ENCODE assay signal across 28 cellular contexts in genomic region chr9:27005491-27005890, GRCh38. TPM values are rescaled to one million over a fixed set of nuclear protein-coding genes. Genes with fewer than 3 reads are reported as not detected.
"Had no signal": no experiment of that assay in that cellular context is flagged by ENCODE, and none has a peak within 500 bp of the region (broad histone marks: within the 10 kb centered on the region; RNA-seq: fewer than 3 reads in every experiment).

LRRC19 (minus strand) TSS chr9:27005672; CDS start chr9:26999694, 5,978 bp downstream.

- H3K4me3 ChIP-seq: esophagus squamous epithelium, gastroesophageal sphincter, ovary, psoas muscle, skin epidermis, stomach, suprapubic skin had no signal

- H3K27me3 ChIP-seq: esophagus squamous epithelium, gastroesophageal sphincter, neutrophil, ovary, right lobe of liver, stomach, suprapubic skin, tibial nerve had no signal

- DNase-seq: activated CD4-positive, alpha-beta T cell treated with anti-CD3 and anti-CD28 coated beads for 1 hour; activated gamma-delta T cell treated with Interleukin-2 at 50 U/mL for 16 hours; activated T-cell treated with anti-CD3 and anti-CD28 coated beads, Interleukin-2, amount 50 U/mL, for 1 hour; aorta; caudate nucleus; esophagus squamous epithelium; head of caudate nucleus; ovary; psoas muscle; right lobe of liver; stimulated activated CD4-positive, alpha-beta T cell treated with anti-CD3 and anti-CD28 coated beads, Interleukin-15, amount 100 ng/mL, for 24 hours; stomach had no signal

- ATAC-seq: activated naive CD4-positive, alpha-beta T cell treated with anti-CD3 and anti-CD28 coated beads, Interleukin-2, amount 50 U/mL, for 72 hours; gastroesophageal sphincter; left lobe of liver; natural killer cell treated with Interleukin-12 subunit alpha and Interleukin-12 subunit beta and Interleukin-15 and Interleukin-18, amount 100 ng/mL, for 72 hours; psoas muscle; right lobe of liver; stimulated activated memory B cell treated with anti-CD40 and anti-IgM and Interleukin-4, amounts not matched to agents 10 μg/mL and 1 μg/mL and 100 μg/mL, for 72 hours had no signal

- H3K27ac ChIP-seq: esophagus squamous epithelium, gastroesophageal sphincter, neutrophil, ovary, psoas muscle, right lobe of liver, skin epidermis, stomach, suprapubic skin, VCaP had no signal

- H3K4me1 ChIP-seq: esophagus squamous epithelium, gastroesophageal sphincter, psoas muscle, stomach, suprapubic skin, tibial nerve had no signal

- H3K36me3 ChIP-seq: neutrophil, ovary, right lobe of liver had no signal

- H3K9me3 ChIP-seq: esophagus squamous epithelium, gastroesophageal sphincter, neutrophil, ovary, psoas muscle, right lobe of liver, stomach, suprapubic skin, tibial nerve had no signal

- FAIRE-seq: keratinocyte, urothelium cell line had no signal

RNA-seq across cellular contexts. Expression of gene LRRC19, which starts in this region (rescaled TPM):
- total RNA-seq: activated naive CD4-positive, alpha-beta T cell treated with anti-CD3 and anti-CD28 coated beads, Interleukin-2, amount 50 U/mL, for 72 hours; aorta; dermis microvascular lymphatic vessel endothelial cell; esophagus squamous epithelium; gastroesophageal sphincter; lung microvascular endothelial cell; natural killer cell treated with Interleukin-12 subunit alpha and Interleukin-12 subunit beta and Interleukin-15 and Interleukin-18, amount 100 ng/mL, for 72 hours; psoas muscle; suprapubic skin; T-helper 2 cell treated with Interferon-gamma antibody and Interleukin-4, amounts not matched to agents 100 ng/mL and 5 ng/mL, for 36 hours; tibial nerve had no signal
- polyA plus RNA-seq: adipose tissue, keratinocyte, ovary, stomach had no signal
